Comparison of ENCODE assay signal across 1 cellular context in the genomic region with DNA sequence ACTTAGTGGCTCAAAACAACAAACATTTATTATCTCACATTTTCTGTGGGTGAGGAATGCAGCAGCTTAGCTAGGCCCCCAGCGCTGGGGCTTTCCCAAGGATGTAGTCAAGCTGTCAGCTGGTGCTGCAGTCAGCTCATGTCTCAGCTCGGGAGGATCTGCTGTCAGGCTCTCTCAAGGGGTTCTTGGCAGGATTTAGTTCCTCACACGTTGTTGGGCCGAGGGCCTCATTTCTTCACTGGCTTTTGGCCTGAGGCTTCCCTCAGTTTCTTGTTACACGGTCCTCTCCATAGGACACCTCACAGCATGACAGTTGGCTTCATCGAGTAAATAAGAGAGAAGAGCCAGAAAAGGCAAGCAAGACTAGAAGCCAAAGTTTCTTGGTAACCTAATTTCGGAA.
TF ChIP-seq lines count a peak whose summit lies in the region.

No MANE protein-coding gene starts in this region.

TF ChIP-seq in K562, 482 proteins besides CTCF, POLR2A, EP300 and RAD21 (continued from another document):
- no peak for TF ChIP-seq ZNF589 (CRISPR knock-in tag; IDR thresholded peaks at IDR 0.05; ENCODE audit: low read depth)
- TF ChIP-seq NR2C1 (IDR thresholded peaks at IDR 0.05), result no peak
- TF ChIP-seq NR2C1 (tag; IDR thresholded peaks at IDR 0.05), result no peak
